15 cellular contexts compared by ENCODE assay signal in the genomic region with DNA sequence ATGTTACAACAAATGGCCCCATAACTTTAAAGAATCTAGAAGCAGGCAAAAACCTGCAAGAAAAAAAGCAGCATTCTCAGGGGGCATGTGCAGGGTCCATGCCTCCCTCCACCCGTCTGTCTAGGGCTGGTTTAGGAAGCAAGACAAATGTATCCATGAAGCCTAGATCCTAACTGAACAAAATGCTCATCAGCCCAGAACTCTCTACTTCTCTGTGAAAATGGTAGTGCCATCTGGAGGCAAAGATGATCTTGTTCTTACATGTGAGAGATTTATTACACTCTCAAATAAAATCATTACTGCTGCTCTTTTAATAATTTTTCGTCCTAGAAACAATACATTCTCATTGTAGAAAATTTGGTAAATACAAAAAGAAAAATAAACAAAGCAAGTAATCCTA. TPM values are rescaled to one million over a fixed set of nuclear protein-coding genes. Genes with fewer than 3 reads are reported as not detected.
DNase-seq lines count a peak whose midpoint lies in the region; ATAC-seq, FAIRE-seq and TF ChIP-seq lines count a peak whose summit lies in the region.
"Had no signal": no experiment of that assay in that cellular context is flagged by ENCODE, and none has a peak within 500 bp of the region (broad histone marks: within the 10 kb centered on the region; RNA-seq: fewer than 3 reads in every experiment).

No MANE protein-coding gene starts in this region.

- H3K9me2 ChIP-seq in HCT116 (ENCODE audit: insufficient read depth): no peaks in the 10 kb centered on the region

- POLR2A ChIA-PET in HCT116 (lab: Charles Lee) (no interaction called here), endothelial cell of umbilical vein (lab: Charles Lee) (no interaction called here)
- POLR2A ChIA-PET in naive thymus-derived CD8-positive, alpha-beta T cell (lab: Charles Lee): interaction anchor here (0.6 to 0.9 kb wide), 2 partner anchors 27 to 325 kb away, joined by 3 to 4 read pairs; a partner anchor contains a TSS
- POLR2A ChIA-PET in activated CD4-positive, alpha-beta memory T cell treated with anti-CD3 and anti-CD28 coated beads for 36 hours (lab: Charles Lee): no interaction called here

- no peaks in the 10 kb centered on the region for H3K79me2 ChIP-seq in HCT116 (ENCODE audit: insufficient read depth, low read length)
- peaks cover 3% of the 10 kb centered on the region for H3K79me2 ChIP-seq in endothelial cell of umbilical vein (ENCODE audit: control insufficient read depth, insufficient read depth, low read length)

- no peaks in the 10 kb centered on the region for H3K9me3 ChIP-seq in HCT116 (ENCODE audit: control insufficient read depth in 1 of 2, insufficient read depth in 1 of 2, low read depth in 1 of 2, low read length in 2 of 2)
- no peaks in the 10 kb centered on the region for H3K9me3 ChIP-seq in endothelial cell of umbilical vein (replicated peaks; ENCODE audit: control insufficient read depth, insufficient read depth, low read length)

- peak; percentile 18 for FAIRE-seq in endothelial cell of umbilical vein (lab: Jason Lieb, UNC)
- FAIRE-seq: GM18507 had no signal

- H3K27me3 Mint-ChIP-seq in naive thymus-derived CD8-positive, alpha-beta T cell: no peaks in the 10 kb centered on the region
- no peaks in the 10 kb centered on the region for H3K27me3 Mint-ChIP-seq in activated CD4-positive, alpha-beta memory T cell treated with anti-CD3 and anti-CD28 coated beads for 36 hours
- H3K27me3 Mint-ChIP-seq: brain; stimulated activated naive CD8-positive, alpha-beta T cell treated with anti-CD3 and anti-CD28 coated beads, Interleukin-15, Interleukin-2, amounts not matched to agents 100 ng/mL and 50 ng/mL, for 24 hours had no signal

- H4K20me1 ChIP-seq in HCT116 (ENCODE audit: insufficient read depth) (no peaks in the 10 kb centered on the region), endothelial cell of umbilical vein (replicated peaks; ENCODE audit: control insufficient read depth, extremely low read depth, insufficient read depth, low read length) (no peaks in the 10 kb centered on the region)

- H3K27ac ChIP-seq in HCT116 (ENCODE audit: low read depth, low read length): no peak overlapping the region
- no peak overlapping the region for H3K27ac ChIP-seq in endothelial cell of umbilical vein (ENCODE audit: insufficient read depth, low read depth, low read length)

- H3K4me1 ChIP-seq in HCT116 (ENCODE audit: control insufficient read depth in 1 of 2, insufficient read depth in 2 of 2, low read length in 2 of 2): no peaks in the 10 kb centered on the region
- H3K4me1 ChIP-seq in endothelial cell of umbilical vein (ENCODE audit: control insufficient read depth, extremely low read depth, insufficient read depth, low read length): no peaks in the 10 kb centered on the region

- H3K4me3 ChIP-seq in HCT116 (replicated peaks in 1 of 2; ENCODE audit: low read depth in 1 of 2, low read length in 2 of 2) (no peak overlapping the region), endothelial cell of umbilical vein (replicated peaks in 1 of 3; ENCODE audit: insufficient read depth in 1 of 3, low read depth in 1 of 3, low read length in 3 of 3) (no peak overlapping the region)

- H3K27me3 ChIP-seq in HCT116 (ENCODE audit: insufficient read depth, low read length) (no peaks in the 10 kb centered on the region), endothelial cell of umbilical vein (ENCODE audit: control insufficient read depth in 2 of 2, insufficient read depth in 2 of 2, low read length in 2 of 2) (no peaks in the 10 kb centered on the region)

- TF ChIP-seq RAD21 in HCT116 (IDR thresholded peaks at IDR 0.05; ENCODE audit: low read depth): peak; percentile 29; the same call in 1 of the 2 replicates

- intact Hi-C loops in HCT116 (cut with micrococcal nuclease): no loop called here
- intact Hi-C loops in endothelial cell of umbilical vein (cut with micrococcal nuclease): loop anchor here (5.0 kb wide), 1 partner anchor 283 kb away; no protein-coding TSS in a partner anchor
- intact Hi-C loops in activated CD4-positive, alpha-beta memory T cell treated with anti-CD3 and anti-CD28 coated beads for 36 hours (cut with micrococcal nuclease): loop anchor here (10.0 kb wide), 1 partner anchor 131 kb away; no protein-coding TSS in a partner anchor

- RAD21 ChIA-PET in HCT116 (lab: Charles Lee; ENCODE audit: low non-redundant PET in 1 of 2, low total read pairs in 2 of 2, uncharacterized antibody in 2 of 2, unreplicated experiment in 2 of 2): no interaction called here

- no peak overlapping the region for H3K9ac ChIP-seq in HCT116 (ENCODE audit: low read length)
- no peak overlapping the region for H3K9ac ChIP-seq in endothelial cell of umbilical vein (replicated peaks; ENCODE audit: extremely low read depth, insufficient read depth, low read length)

- H3K9me3 Mint-ChIP-seq in naive thymus-derived CD8-positive, alpha-beta T cell: no peaks in the 10 kb centered on the region
- no peaks in the 10 kb centered on the region for H3K9me3 Mint-ChIP-seq in activated CD4-positive, alpha-beta memory T cell treated with anti-CD3 and anti-CD28 coated beads for 36 hours
- H3K9me3 Mint-ChIP-seq: brain; stimulated activated naive CD8-positive, alpha-beta T cell treated with anti-CD3 and anti-CD28 coated beads, Interleukin-15, Interleukin-2, amounts not matched to agents 100 ng/mL and 50 ng/mL, for 24 hours had no signal

- dilution Hi-C loops in endothelial cell of umbilical vein (cut with MboI; ENCODE audit: extremely low pct_ligation_motif_present, low sequenced_read_pairs): no loop called here

- H3K27ac Mint-ChIP-seq in naive thymus-derived CD8-positive, alpha-beta T cell: peak overlapping the region in 3 of 10 donors; percentile 5 to 70 (median 42)
- no peak overlapping the region for H3K27ac Mint-ChIP-seq in activated CD4-positive, alpha-beta memory T cell treated with anti-CD3 and anti-CD28 coated beads for 36 hours
- H3K27ac Mint-ChIP-seq: stimulated activated naive CD8-positive, alpha-beta T cell treated with anti-CD3 and anti-CD28 coated beads, Interleukin-15, Interleukin-2, amounts not matched to agents 100 ng/mL and 50 ng/mL, for 24 hours had no signal

- H2AFZ ChIP-seq in HCT116 (ENCODE audit: low read depth, low read length, poor library complexity, severe bottlenecking) (no peak overlapping the region), endothelial cell of umbilical vein (ENCODE audit: low read depth, low read length) (no peak overlapping the region)

- TF ChIP-seq POLR2A in HCT116 (IDR thresholded peaks at IDR 0.05; ENCODE audit: borderline replicate concordance, extremely low read depth, insufficient read depth, insufficient read length): no peak
- no peak for TF ChIP-seq POLR2A in endothelial cell of umbilical vein (IDR thresholded peaks at IDR 0.05; ENCODE audit: low read depth, low read length)

- peak overlapping the region in 1 of 10 donors; percentile 40 for H3K4me3 Mint-ChIP-seq in naive thymus-derived CD8-positive, alpha-beta T cell
- H3K4me3 Mint-ChIP-seq in activated CD4-positive, alpha-beta memory T cell treated with anti-CD3 and anti-CD28 coated beads for 36 hours: no peak overlapping the region
- H3K4me3 Mint-ChIP-seq: brain; stimulated activated naive CD8-positive, alpha-beta T cell treated with anti-CD3 and anti-CD28 coated beads, Interleukin-15, Interleukin-2, amounts not matched to agents 100 ng/mL and 50 ng/mL, for 24 hours had no signal

- DNase-seq in HCT116 (ENCODE audit: low read depth, low spot score): peak; percentile 3
- DNase-seq in NCI-H82 (lab: John Stamatoyannopoulos, UW): peak; percentile 25
- peak; percentile 57 for DNase-seq in endothelial cell of umbilical vein (ENCODE audit: low read depth, low spot score)
- DNase-seq in naive thymus-derived CD8-positive, alpha-beta T cell: peak in 1 of 10 donors; percentile 6
- no peak for DNase-seq in activated CD4-positive, alpha-beta memory T cell treated with anti-CD3 and anti-CD28 coated beads for 36 hours
- DNase-seq: activated T-cell treated with anti-CD3 and anti-CD28 coated beads for 4 hours, DMS79, glutamatergic neuron, NCI-H510A treated with DMSO at 0.1 percent for 48 hours had no signal

- TF ChIP-seq CTCF in HCT116 (IDR thresholded peaks at IDR 0.05 in 2 of 3, conservative IDR thresholded peaks at IDR 0.05 in 1 of 3; ENCODE audit: borderline replicate concordance in 1 of 3, insufficient read depth in 1 of 3, low read depth in 2 of 3, low read length in 2 of 3) (0 out of 6 replicates have a peak, but pooled peaks of 2 of the 3 experiments have one; percentile 9), endothelial cell of umbilical vein (IDR thresholded peaks at IDR 0.05; ENCODE audit: extremely low read depth in 1 of 2, insufficient read depth in 1 of 2, low read depth in 1 of 2, low read length in 2 of 2) (no peak)

- H3K9me1 ChIP-seq in endothelial cell of umbilical vein (replicated peaks; ENCODE audit: control insufficient read depth, extremely low read depth, insufficient read depth, low read length): no peaks in the 10 kb centered on the region

- peaks cover 40 to 79% (median 70%) of the 10 kb centered on the region in 4 donors for H3K4me1 Mint-ChIP-seq in naive thymus-derived CD8-positive, alpha-beta T cell
- H3K4me1 Mint-ChIP-seq in activated CD4-positive, alpha-beta memory T cell treated with anti-CD3 and anti-CD28 coated beads for 36 hours (ENCODE audit: low read depth): peaks cover 44% of the 10 kb centered on the region

- no peak for ATAC-seq in HCT116
- peak; percentile 30 to 42 for ATAC-seq in naive thymus-derived CD8-positive, alpha-beta T cell
- ATAC-seq in HG02642 (IDR thresholded peaks at IDR 0.05; ENCODE audit: poor library complexity, unreplicated experiment): no peak
- ATAC-seq in HG03354 (IDR thresholded peaks at IDR 0.05; ENCODE audit: poor library complexity, severe bottlenecking, unreplicated experiment): no peak
- ATAC-seq in HG02678 (IDR thresholded peaks at IDR 0.05; ENCODE audit: unreplicated experiment): no peak

- H3K36me3 ChIP-seq in HCT116 (ENCODE audit: control insufficient read depth in 1 of 2, insufficient read depth in 2 of 2, low read length in 2 of 2) (no peaks in the 10 kb centered on the region), endothelial cell of umbilical vein (ENCODE audit: control insufficient read depth in 2 of 2, extremely low read depth in 1 of 2, insufficient read depth in 2 of 2, low read length in 2 of 2) (no peaks in the 10 kb centered on the region)

- H3K36me3 Mint-ChIP-seq in naive thymus-derived CD8-positive, alpha-beta T cell: peaks cover 0 to 21% (median 8%) of the 10 kb centered on the region in 3 donors
- peaks cover 1% of the 10 kb centered on the region for H3K36me3 Mint-ChIP-seq in activated CD4-positive, alpha-beta memory T cell treated with anti-CD3 and anti-CD28 coated beads for 36 hours
- H3K36me3 Mint-ChIP-seq: brain had no signal

- H3K4me2 ChIP-seq in HCT116 (ENCODE audit: low read length): no peak overlapping the region
- H3K4me2 ChIP-seq in endothelial cell of umbilical vein (ENCODE audit: insufficient read depth, low read length): no peak overlapping the region

- no TSS peak for BruUV-seq in HCT116 (replicated peaks; lab: Mats Ljungman, UMichigan)
- BruUV-seq in endothelial cell of umbilical vein (replicated peaks; lab: Mats Ljungman, UMichigan): no TSS peak

- CTCF ChIA-PET in HCT116 (lab: Charles Lee) (no interaction called here), endothelial cell of umbilical vein (lab: Charles Lee) (no interaction called here)
- CTCF ChIA-PET in activated CD4-positive, alpha-beta memory T cell treated with anti-CD3 and anti-CD28 coated beads for 36 hours (lab: Charles Lee): no interaction called here

RNA-seq across cellular contexts. Expression of a gene that starts 26.7 kb away (rescaled TPM):
- total RNA-seq in HCT116 (2021; ENCODE audit: unreplicated experiment) (2.7 TPM), endothelial cell of umbilical vein (15.9 and 16.4 TPM in 2 replicates)
- 0.87 and 1.5 TPM in 2 replicates for polyA plus RNA-seq in HCT116 (2012)
- polyA plus RNA-seq in endothelial cell of umbilical vein: 4.5 and 4.8 TPM in 2 replicates
- polyA plus RNA-seq in endothelial cell of umbilical vein (2011; cell fraction: cytosol; rRNA removed): 6.5 and 6.6 TPM in 2 replicates
- 11.7 and 11.8 TPM in 2 replicates for polyA plus RNA-seq in endothelial cell of umbilical vein (2011; cell fraction: nucleus; rRNA removed)
- polyA plus RNA-seq in endothelial cell of umbilical vein (2012): 4.0 and 6.2 TPM in 2 replicates
- 29.7 and 29.8 TPM in 2 replicates for polyA minus RNA-seq in endothelial cell of umbilical vein
- polyA minus RNA-seq in endothelial cell of umbilical vein (2011; cell fraction: cytosol; rRNA and poly(A)+ RNA removed): not detected
- 66.3 and 86.1 TPM in 2 replicates for polyA minus RNA-seq in endothelial cell of umbilical vein (2011; cell fraction: nucleus; rRNA and poly(A)+ RNA removed)
- 10 to 100 TPM; 50.7 to 53.5 TPM for total RNA-seq in naive thymus-derived CD8-positive, alpha-beta T cell
- polyA plus RNA-seq in naive thymus-derived CD8-positive, alpha-beta T cell: 1 to 10 TPM; 6.8 to 9.4 (median 9.2) TPM
- total RNA-seq in activated CD4-positive, alpha-beta memory T cell treated with anti-CD3 and anti-CD28 coated beads for 36 hours: 1 to 10 TPM; 4.2 to 4.3 TPM

Comparison
In these comparisons a context has a peak if more than half of its experiments do, and no peak if none do; other contexts are left out.
1. ATAC-seq: peak in naive thymus-derived CD8-positive, alpha-beta T cell (2 of 2); none in HCT116 (single experiment), HG02642 (single experiment), HG03354 (single experiment) and HG02678 (single experiment).
2. CTCF ChIP-seq: peak in HCT116 (2 of 3); none in endothelial cell of umbilical vein (0 of 2).